Comparison of ENCODE assay signal across 9 cellular contexts in genomic region chr9:89400398-89401116, GRCh38.
DNase-seq lines count a peak whose midpoint lies in the region; ATAC-seq and TF ChIP-seq lines count a peak whose summit lies in the region.
"Had no signal": no experiment of that assay in that cellular context is flagged by ENCODE, and none has a peak within 500 bp of the region (broad histone marks: within the 10 kb centered on the region; RNA-seq: fewer than 3 reads in every experiment).

No MANE protein-coding gene starts in this region.

- intact Hi-C loops in natural killer cell (cut with micrococcal nuclease) (no loop called here), tibial artery (cut with DNase I; ENCODE audit: low total_unique reads) (no loop called here)

- no peak overlapping the region; the same call in 1 of the 2 replicates for H3K9ac ChIP-seq in OCI-LY3 (ENCODE audit: low read length)

- no peak for TF ChIP-seq CTCF in OCI-LY3 (IDR thresholded peaks at IDR 0.05; ENCODE audit: low read depth, low read length)
- TF ChIP-seq CTCF in natural killer cell (IDR thresholded peaks at IDR 0.05), result no peak
- no peak for TF ChIP-seq CTCF in tibial artery (IDR thresholded peaks at IDR 0.05)

- peak overlapping the region; percentile 41 for H3K4me3 Mint-ChIP-seq in natural killer cell

- peak overlapping the region; percentile 68 for H3K4me2 ChIP-seq in OCI-LY3 (ENCODE audit: low read length)

- H3K9me3 Mint-ChIP-seq in natural killer cell, result no peaks in the 10 kb centered on the region

- H3K4me3 ChIP-seq in OCI-LY3 (ENCODE audit: low read length) (peak overlapping the region; percentile 49), tibial artery (no peak overlapping the region)

- in situ Hi-C loops in GM18951 (cut with MboI; ENCODE audit: low sequenced_read_pairs, unreplicated experiment), result loop anchor here (10.0 kb wide), 1 partner anchor 144 kb away; no protein-coding TSS in a partner anchor

- peaks cover 7% of the 10 kb centered on the region for H3K36me3 Mint-ChIP-seq in natural killer cell

- no peak for DNase-seq in natural killer cell
- no peak for DNase-seq in tibial artery
- no peak for DNase-seq in ecto neural progenitor cell (ENCODE audit: low spot score)
- DNase-seq in erythroblast (lab: John Stamatoyannopoulos, UW), result no peak
- DNase-seq in NCI-H345 (lab: John Stamatoyannopoulos, UW), result no peak

- peak overlapping the region; percentile 77 to 83 for H3K27ac Mint-ChIP-seq in natural killer cell

- ATAC-seq in HG02678 (IDR thresholded peaks at IDR 0.05; ENCODE audit: unreplicated experiment) (peak; percentile 83), natural killer cell (peak; percentile 54 to 76 (median 71))

- H4K20me1 ChIP-seq in OCI-LY3 (ENCODE audit: insufficient read depth, low read length), result no peaks in the 10 kb centered on the region

- no peaks in the 10 kb centered on the region for H3K27me3 Mint-ChIP-seq in natural killer cell (ENCODE audit: low read depth in 2 of 2)

- H3K27me3 ChIP-seq in OCI-LY3 (ENCODE audit: low read depth, low read length) (no peaks in the 10 kb centered on the region), tibial artery (no peaks in the 10 kb centered on the region)

- TF ChIP-seq POLR2A in GM18951 (IDR thresholded peaks at IDR 0.05; ENCODE audit: extremely low read depth, insufficient read depth, insufficient read length), result peak; percentile 21
- TF ChIP-seq POLR2A in erythroblast (IDR thresholded peaks at IDR 0.05; ENCODE audit: low read length), result no peak

- H3K36me3 ChIP-seq in OCI-LY3 (replicated peaks; ENCODE audit: low read depth, low read length) (no peaks in the 10 kb centered on the region), tibial artery (peaks cover 0 to 67% (median 18%) of the 10 kb centered on the region in 3 donors)

- no peak overlapping the region for H2AFZ ChIP-seq in OCI-LY3 (ENCODE audit: low read depth, low read length)

- H3K79me2 ChIP-seq in OCI-LY3 (ENCODE audit: low read length), result no peaks in the 10 kb centered on the region

- peaks cover 38 to 45% of the 10 kb centered on the region in 2 donors for H3K4me1 Mint-ChIP-seq in natural killer cell

- H3K4me1 ChIP-seq in OCI-LY3 (ENCODE audit: low read length) (peaks cover 11% of the 10 kb centered on the region), tibial artery (no peaks in the 10 kb centered on the region)

- H3K9me3 ChIP-seq in OCI-LY3 (ENCODE audit: insufficient read depth, low read length) (no peaks in the 10 kb centered on the region), tibial artery (no peaks in the 10 kb centered on the region)

- H3K27ac ChIP-seq in OCI-LY3 (ENCODE audit: low read length) (no peak overlapping the region), tibial artery (no peak overlapping the region)
- H3K27ac ChIP-seq: epithelial cell of prostate had no signal
